Comparison of ENCODE assay signal across 8 cellular contexts in the genomic region with DNA sequence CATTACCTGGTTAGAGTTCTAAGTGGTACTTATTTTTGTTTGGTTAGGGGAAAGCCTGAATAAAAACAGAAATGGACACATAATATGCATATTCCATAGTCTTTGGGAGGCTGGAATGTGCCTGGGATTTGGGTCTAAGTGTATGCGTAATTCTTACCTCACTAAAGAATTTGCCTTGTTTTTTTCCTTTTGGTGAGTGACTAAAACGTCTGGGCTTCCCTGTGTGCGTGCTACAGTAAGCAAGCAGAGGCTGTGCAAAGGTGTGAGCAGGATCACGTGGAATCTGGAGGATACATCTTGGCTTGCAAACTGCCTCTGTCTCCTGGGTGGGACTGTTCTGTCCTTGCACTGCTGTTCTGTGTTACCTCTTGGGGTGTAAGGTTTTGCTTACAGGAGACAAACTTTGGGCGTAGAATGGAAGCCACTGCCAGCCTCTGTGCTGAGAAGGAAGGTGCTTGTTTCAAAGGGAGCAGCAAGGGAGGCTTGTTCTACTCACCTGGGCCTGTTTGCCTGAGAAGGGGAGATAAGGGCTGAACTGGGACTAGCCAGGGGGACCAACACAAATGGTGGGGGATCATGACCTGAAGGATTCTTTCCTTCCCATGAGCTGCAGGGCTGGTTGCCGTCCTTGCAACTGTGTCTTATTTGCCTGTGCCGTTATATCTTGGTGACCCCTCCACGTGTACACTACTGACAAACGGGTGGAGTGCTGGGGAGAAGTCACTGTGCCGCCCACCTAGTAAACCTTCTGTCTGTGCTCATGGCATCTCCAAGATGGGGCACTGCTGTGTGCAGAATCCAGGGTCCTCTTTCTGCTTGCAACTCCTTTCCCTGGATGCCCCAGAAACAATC. TPM values are rescaled to one million over a fixed set of nuclear protein-coding genes. Genes with fewer than 3 reads are reported as not detected.
DNase-seq lines count a peak whose midpoint lies in the region; ATAC-seq and TF ChIP-seq lines count a peak whose summit lies in the region.

No MANE protein-coding gene starts in this region.

- H3K27me3 ChIP-seq in A673 (replicated peaks; ENCODE audit: insufficient read depth, low read depth, low read length, poor library complexity) (no peaks in the 10 kb centered on the region), HAP-1 (ENCODE audit: low read depth) (no peaks in the 10 kb centered on the region), endodermal cell (ENCODE audit: control insufficient read depth, insufficient read depth, low read length, poor library complexity, severe bottlenecking) (no peaks in the 10 kb centered on the region)

- H3K4me1 ChIP-seq in A673 (ENCODE audit: insufficient read depth, low read length, poor library complexity, severe bottlenecking), result peaks cover 71% of the 10 kb centered on the region
- H3K4me1 ChIP-seq in HAP-1, result peaks cover 45% of the 10 kb centered on the region
- peaks cover 4% of the 10 kb centered on the region for H3K4me1 ChIP-seq in endodermal cell (ENCODE audit: control insufficient read depth, insufficient read depth, low read length)

- no peaks in the 10 kb centered on the region for H3K9me3 Mint-ChIP-seq in activated B cell treated with CpG ODN at 0.5 μM for 24 hours
- no peaks in the 10 kb centered on the region for H3K9me3 Mint-ChIP-seq in endodermal cell
- H3K9me3 Mint-ChIP-seq in naive B cell, result no peaks in the 10 kb centered on the region

- intact Hi-C loops in A673 (cut with micrococcal nuclease; ENCODE audit: unreplicated experiment), result no loop called here
- intact Hi-C loops in activated B cell treated with CpG ODN at 0.5 μM for 24 hours (cut with micrococcal nuclease), result loop anchor here (1.0 kb wide), 1 partner anchor 14 kb away; no protein-coding TSS in a partner anchor

- CTCF ChIA-PET in A673 (lab: Charles Lee) (interaction anchor here (1.0 kb wide), 1 partner anchor 78 kb away, joined by 3 read pairs; no protein-coding TSS in a partner anchor), activated B cell treated with CpG ODN at 0.5 μM for 24 hours (lab: Charles Lee) (interaction anchor here (0.7 to 12.8 kb wide), 2 partner anchors 9 to 77 kb away, joined by 3 to 289 read pairs; a partner anchor contains a TSS)

- H3K4me3 Mint-ChIP-seq in activated B cell treated with CpG ODN at 0.5 μM for 24 hours (peak overlapping the region; percentile 100), endodermal cell (peak overlapping the region; percentile 62), naive B cell (peak overlapping the region; percentile 44 to 98 (median 92))

- POLR2A ChIA-PET in A673 (lab: Charles Lee; ENCODE audit: low non-redundant PET), result no interaction called here
- POLR2A ChIA-PET in activated B cell treated with CpG ODN at 0.5 μM for 24 hours (lab: Charles Lee), result interaction anchor here (0.6 to 19.3 kb wide), 14 partner anchors 9 to 120 kb away, joined by 3 to 3752 read pairs (median 6); a partner anchor contains a TSS

- TF ChIP-seq CTCF in A673 (conservative IDR thresholded peaks at IDR 0.05; ENCODE audit: low read depth, low read length), result no peak
- no peak for TF ChIP-seq CTCF in activated B cell treated with CpG ODN at 0.5 μM for 24 hours (IDR thresholded peaks at IDR 0.05)
- no peak for TF ChIP-seq CTCF in endodermal cell (conservative IDR thresholded peaks at IDR 0.05)

- H3K9me3 ChIP-seq in A673 (ENCODE audit: low read depth, low read length, poor library complexity, severe bottlenecking) (no peaks in the 10 kb centered on the region), HAP-1 (peaks cover 3% of the 10 kb centered on the region; the same call in 1 of the 2 replicates), endodermal cell (ENCODE audit: control insufficient read depth, low read length) (no peaks in the 10 kb centered on the region)

- H3K4me3 ChIP-seq in A673 (ENCODE audit: low read depth, low read length, poor library complexity, severe bottlenecking), result peak overlapping the region; percentile 66
- peak overlapping the region; percentile 87 for H3K4me3 ChIP-seq in HAP-1
- peak overlapping the region; percentile 83 for H3K4me3 ChIP-seq in endodermal cell (ENCODE audit: low read length)

- ATAC-seq in activated B cell treated with CpG ODN at 0.5 μM for 24 hours (ENCODE audit: low read depth) (no peak), naive B cell (ENCODE audit: low read depth in 2 of 2) (no peak), GM21529 (IDR thresholded peaks at IDR 0.05; ENCODE audit: unreplicated experiment) (no peak)

- WGBS in endodermal cell (ENCODE audit: insufficient coverage in 1 of 2, insufficient read length in 1 of 2), 2 experiments, result 79 to 86% methylated on average over 8 to 10 of the region's 10 CpGs

- H3K27me3 Mint-ChIP-seq in activated B cell treated with CpG ODN at 0.5 μM for 24 hours (no peaks in the 10 kb centered on the region), endodermal cell (ENCODE audit: insufficient read depth) (no peaks in the 10 kb centered on the region), naive B cell (no peaks in the 10 kb centered on the region)

- H3K27ac ChIP-seq in A673 (ENCODE audit: low read depth, low read length, poor library complexity, severe bottlenecking) (peak overlapping the region; percentile 100), endodermal cell (ENCODE audit: low read depth, low read length) (no peak overlapping the region)

- no peak for DNase-seq in A673 (ENCODE audit: low spot score)
- peak; percentile 34 to 55 for DNase-seq in HAP-1 (ENCODE audit: low spot score in 2 of 2)
- no peak for DNase-seq in activated B cell treated with CpG ODN at 0.5 μM for 24 hours
- peak; percentile 72 for DNase-seq in endodermal cell
- no peak for DNase-seq in naive B cell
- no peak for DNase-seq in NCI-H526 treated with DMSO at 0.1 percent for 48 hours (lab: John Stamatoyannopoulos, UW)
- no peak for DNase-seq in germinal center (ENCODE audit: low spot score)

- in situ Hi-C loops in HAP-1 (cut with MboI; ENCODE audit: low sequenced_read_pairs), result no loop called here

- H3K36me3 ChIP-seq in A673 (ENCODE audit: insufficient read depth, low read length, poor library complexity, severe bottlenecking) (peaks cover 36% of the 10 kb centered on the region), HAP-1 (replicated peaks) (peaks cover 66% of the 10 kb centered on the region), endodermal cell (ENCODE audit: control insufficient read depth, insufficient read depth, low read length) (peaks cover 9% of the 10 kb centered on the region)

- peak overlapping the region; percentile 100 for H3K27ac Mint-ChIP-seq in activated B cell treated with CpG ODN at 0.5 μM for 24 hours
- peak overlapping the region; percentile 83 for H3K27ac Mint-ChIP-seq in endodermal cell
- H3K27ac Mint-ChIP-seq in naive B cell, result peak overlapping the region; percentile 98 to 100 (median 100)

- H3K36me3 Mint-ChIP-seq in activated B cell treated with CpG ODN at 0.5 μM for 24 hours (ENCODE audit: low read depth) (peaks cover 55% of the 10 kb centered on the region), endodermal cell (ENCODE audit: low read depth) (peaks cover 3% of the 10 kb centered on the region), naive B cell (peaks cover 5 to 9% of the 10 kb centered on the region in 2 donors)

- H3K9ac ChIP-seq in endodermal cell (ENCODE audit: extremely low read depth, low read length, poor library complexity, severe bottlenecking), result peak overlapping the region; percentile 98

- no TSS peak for BruUV-seq in A673 (replicated peaks; lab: Mats Ljungman, UMichigan)

- H3K4me1 Mint-ChIP-seq in activated B cell treated with CpG ODN at 0.5 μM for 24 hours, result peaks cover 79% of the 10 kb centered on the region
- peaks cover 71% of the 10 kb centered on the region for H3K4me1 Mint-ChIP-seq in endodermal cell
- H3K4me1 Mint-ChIP-seq in naive B cell, result peaks cover 88 to 95% (median 92%) of the 10 kb centered on the region in 3 donors

RNA-seq across cellular contexts. Expression of a gene that starts 4.5 kb away (rescaled TPM):
- 196 and 211 TPM in 2 replicates for total RNA-seq in A673 (2021)
- total RNA-seq in activated B cell treated with CpG ODN at 0.5 μM for 24 hours, result 578 and 699 TPM in 2 replicates
- 10 to 100 TPM; 61.3 to 85.2 TPM for total RNA-seq in endodermal cell
- 21.0 TPM for polyA plus RNA-seq in endodermal cell (2013, experiment 1 of 2)
- polyA plus RNA-seq in endodermal cell (2013, experiment 2 of 2), result 14.2 TPM
- polyA plus RNA-seq in naive B cell (ENCODE audit: low read depth in 6 of 6), result 1 to 10 TPM in 5 of 6 donors, under 1 TPM in 1; 0.88 to 4.2 (median 1.2) TPM

RNA-seq across cellular contexts. Expression of a gene that starts 40.6 kb away (rescaled TPM):
- 43.2 and 51.1 TPM in 2 replicates for total RNA-seq in A673 (2021)
- 68.6 and 70.6 TPM in 2 replicates for total RNA-seq in activated B cell treated with CpG ODN at 0.5 μM for 24 hours
- 10 to 100 TPM; 27.4 to 29.6 TPM for total RNA-seq in endodermal cell
- polyA plus RNA-seq in endodermal cell (2013, experiment 1 of 2), result 10.8 TPM
- 11.9 TPM for polyA plus RNA-seq in endodermal cell (2013, experiment 2 of 2)
- 10 to 100 TPM; 45.3 to 64.6 (median 53.8) TPM for polyA plus RNA-seq in naive B cell (ENCODE audit: low read depth in 6 of 6)

RNA-seq across cellular contexts. Expression of a gene that starts 44.6 kb away (rescaled TPM):
- total RNA-seq in A673 (2021), result 5.3 and 7.4 TPM in 2 replicates
- total RNA-seq in activated B cell treated with CpG ODN at 0.5 μM for 24 hours, result 11.4 and 12.3 TPM in 2 replicates
- 1 to 10 TPM; 3.0 to 6.3 TPM for total RNA-seq in endodermal cell
- polyA plus RNA-seq in endodermal cell (2013, experiment 1 of 2), result 0.71 TPM
- 0.50 TPM for polyA plus RNA-seq in endodermal cell (2013, experiment 2 of 2)
- 10 to 100 TPM; 10.2 to 35.1 (median 16.2) TPM for polyA plus RNA-seq in naive B cell (ENCODE audit: low read depth in 6 of 6)

Comparison
In these comparisons a context has a peak if more than half of its experiments do, and no peak if none do; other contexts are left out.
1. DNase-seq: peak in HAP-1 (2 of 2) and endodermal cell (single experiment); none in A673 (single experiment), activated B cell treated with CpG ODN at 0.5 μM for 24 hours (single experiment), naive B cell (single experiment), NCI-H526 treated with DMSO at 0.1 percent for 48 hours (single experiment) and germinal center (single experiment).
2. Peak in every context shown above with its lines, with median percentiles within 50 percentile points of each other: H3K4me3 ChIP-seq, H3K27ac Mint-ChIP-seq and H3K4me3 Mint-ChIP-seq.